ENCODE assay signal across 10 cellular contexts in genomic region chr2:160409480-160409879, GRCh38.
DNase-seq lines count a peak whose midpoint lies in the region; ATAC-seq, FAIRE-seq and TF ChIP-seq lines count a peak whose summit lies in the region.
"Had no signal": no experiment of that assay in that cellular context is flagged by ENCODE, and none has a peak within 500 bp of the region (broad histone marks: within the 10 kb centered on the region; RNA-seq: fewer than 3 reads in every experiment).

No MANE protein-coding gene starts in this region.

- no peak for ATAC-seq in T-helper 17 cell

- H3K4me1 Mint-ChIP-seq in T-helper 1 cell treated with Interleukin-12 subunit alpha and Interleukin-12 subunit beta and Interleukin-4 antibody, amounts not matched to agents 30 μg/mL and 1 μg/mL, for 36 hours (ENCODE audit: low read depth), result peaks cover 58% of the 10 kb centered on the region
- H3K4me1 Mint-ChIP-seq in T-helper 17 cell, result peaks cover 56% of the 10 kb centered on the region

- H4K20me1 ChIP-seq in PC-9 (ENCODE audit: insufficient read depth), result peaks cover 4% of the 10 kb centered on the region; the same call in 1 of the 2 replicates

- no peak overlapping the region for H2AFZ ChIP-seq in PC-9

- TF ChIP-seq POLR2A in sigmoid colon (IDR thresholded peaks at IDR 0.05), result no peak
- no peak for TF ChIP-seq POLR2A in H54 (IDR thresholded peaks at IDR 0.05; ENCODE audit: low read depth, low read length)

- 42 to 56% methylated on average over 1 of the region's 1 CpG for WGBS in sigmoid colon, 2 donors

- H3K4me3 ChIP-seq in fibroblast of villous mesenchyme (ENCODE audit: low read depth, low read length), result no peak overlapping the region
- no peak overlapping the region for H3K4me3 ChIP-seq in sigmoid colon
- H3K4me3 ChIP-seq in PC-9, result no peak overlapping the region

- peaks cover 0 to 56% (median 44%) of the 10 kb centered on the region in 4 donors for H3K4me1 ChIP-seq in sigmoid colon
- peaks cover 27% of the 10 kb centered on the region for H3K4me1 ChIP-seq in PC-9 (replicated peaks; ENCODE audit: insufficient read depth)

- DNase-seq in T-helper 1 cell, result no peak
- no peak for DNase-seq in T-helper 17 cell
- peak; percentile 75 for DNase-seq in fibroblast of villous mesenchyme (ENCODE audit: low read depth)
- DNase-seq in sigmoid colon, result no peak
- no peak for DNase-seq in PC-9
- DNase-seq in H54 (ENCODE audit: insufficient read length, low spot score), result no peak
- DNase-seq in HEK293T (ENCODE audit: extremely low spot score), result no peak
- DNase-seq: NCI-H446 treated with DMSO at 0.1 percent for 48 hours, RPMI8226 had no signal

- H3K9me3 Mint-ChIP-seq in T-helper 1 cell treated with Interleukin-12 subunit alpha and Interleukin-12 subunit beta and Interleukin-4 antibody, amounts not matched to agents 30 μg/mL and 1 μg/mL, for 36 hours, result no peaks in the 10 kb centered on the region

- H3F3A ChIP-seq in PC-9 (ENCODE audit: insufficient read depth, low read depth), result peaks cover 16% of the 10 kb centered on the region; the same call in 1 of the 2 replicates

- peaks cover 37% of the 10 kb centered on the region for H3K79me2 ChIP-seq in PC-9 (ENCODE audit: low read depth)

- H3K27ac ChIP-seq in sigmoid colon (peak overlapping the region; percentile 95 to 99 (median 98)), PC-9 (no peak overlapping the region)

- peaks cover 11% of the 10 kb centered on the region for H3K27me3 Mint-ChIP-seq in T-helper 1 cell treated with Interleukin-12 subunit alpha and Interleukin-12 subunit beta and Interleukin-4 antibody, amounts not matched to agents 30 μg/mL and 1 μg/mL, for 36 hours (ENCODE audit: low read depth)
- no peaks in the 10 kb centered on the region for H3K27me3 Mint-ChIP-seq in T-helper 17 cell

- TF ChIP-seq EP300 in sigmoid colon (IDR thresholded peaks at IDR 0.05), result no peak

- H3K27me3 ChIP-seq in sigmoid colon (no peaks in the 10 kb centered on the region), PC-9 (ENCODE audit: insufficient read depth, low read depth) (no peaks in the 10 kb centered on the region)

- intact Hi-C loops in sigmoid colon (cut with DNase I) (loop anchor here (10.0 kb wide), 1 partner anchor 655 kb away; no protein-coding TSS in a partner anchor), PC-9 (cut with micrococcal nuclease; ENCODE audit: unreplicated experiment) (loop anchor here (10.0 kb wide), 2 partner anchors 55 to 335 kb away; no protein-coding TSS in a partner anchor)

- no TSS peak for BruUV-seq in PC-9 (replicated peaks; lab: Mats Ljungman, UMichigan)

- peak overlapping the region; percentile 83 for H3K4me3 Mint-ChIP-seq in T-helper 1 cell treated with Interleukin-12 subunit alpha and Interleukin-12 subunit beta and Interleukin-4 antibody, amounts not matched to agents 30 μg/mL and 1 μg/mL, for 36 hours
- peak overlapping the region; percentile 52 for H3K4me3 Mint-ChIP-seq in T-helper 17 cell

- peaks cover 11% of the 10 kb centered on the region for H3K36me3 Mint-ChIP-seq in T-helper 1 cell treated with Interleukin-12 subunit alpha and Interleukin-12 subunit beta and Interleukin-4 antibody, amounts not matched to agents 30 μg/mL and 1 μg/mL, for 36 hours (ENCODE audit: low read depth)
- peaks cover 2% of the 10 kb centered on the region for H3K36me3 Mint-ChIP-seq in T-helper 17 cell (ENCODE audit: low read depth)

- TF ChIP-seq CTCF in fibroblast of villous mesenchyme (IDR thresholded peaks at IDR 0.05; ENCODE audit: insufficient read depth, low read depth, low read length) (no peak), sigmoid colon (IDR thresholded peaks at IDR 0.05) (no peak), PC-9 (conservative IDR thresholded peaks at IDR 0.05) (no peak)

- H3K27ac Mint-ChIP-seq in T-helper 1 cell treated with Interleukin-12 subunit alpha and Interleukin-12 subunit beta and Interleukin-4 antibody, amounts not matched to agents 30 μg/mL and 1 μg/mL, for 36 hours, result no peak overlapping the region
- H3K27ac Mint-ChIP-seq in T-helper 17 cell, result peak overlapping the region; percentile 99

- no peak for FAIRE-seq in H54 (lab: Jason Lieb, UNC)

- H3K9me3 ChIP-seq in T-helper 17 cell (ENCODE audit: control insufficient read depth, low read length, poor library complexity, severe bottlenecking) (no peaks in the 10 kb centered on the region), sigmoid colon (no peaks in the 10 kb centered on the region), PC-9 (ENCODE audit: insufficient read depth, low read depth) (no peaks in the 10 kb centered on the region)

- H3K4me2 ChIP-seq in PC-9, result no peak overlapping the region

- no peaks in the 10 kb centered on the region for H3K9me2 ChIP-seq in PC-9 (ENCODE audit: insufficient read depth)

- POLR2A ChIA-PET in PC-9 (lab: Charles Lee; ENCODE audit: unreplicated experiment) (no interaction called here), HEK293T (lab: Yijun Ruan, JAX) (no interaction called here)

- CTCF ChIA-PET in PC-9 (lab: Charles Lee), result no interaction called here
- CTCF ChIA-PET in HEK293T (lab: Yijun Ruan, JAX), result interaction anchor here (0.6 kb wide), 1 partner anchor 107 kb away, joined by 3 read pairs; no protein-coding TSS in a partner anchor

- no peaks in the 10 kb centered on the region for H3K36me3 ChIP-seq in sigmoid colon
- H3K36me3 ChIP-seq in PC-9 (ENCODE audit: low read depth), result no peaks in the 10 kb centered on the region

TF ChIP-seq in HEK293T, 16 proteins besides CTCF, POLR2A, EP300 and RAD21:
- TF ChIP-seq L3MBTL2 (conservative IDR thresholded peaks at IDR 0.05) (no peak), CTBP1 (IDR thresholded peaks at IDR 0.05; ENCODE audit: borderline replicate concordance) (no peak), NFRKB (IDR thresholded peaks at IDR 0.05) (no peak), FOXM1 (IDR thresholded peaks at IDR 0.05; ENCODE audit: borderline replicate concordance) (no peak), FOXK2 (IDR thresholded peaks at IDR 0.05) (no peak)
